ENCODE assay signal across 1 cellular context in genomic region chr11:11849127-11849746, GRCh38.
TF ChIP-seq lines count a peak whose summit lies in the region.

No MANE protein-coding gene starts in this region.

TF ChIP-seq in HepG2, 621 proteins besides CTCF, POLR2A, EP300 and RAD21 (continued from another document and continues in another):
- TF ChIP-seq CREBL2 (CRISPR knock-in tag; IDR thresholded peaks at IDR 0.05; ENCODE audit: borderline replicate concordance) (no peak), KIAA2018 (CRISPR knock-in tag; IDR thresholded peaks at IDR 0.05; ENCODE audit: borderline replicate concordance) (no peak), ZNF605 (CRISPR knock-in tag; IDR thresholded peaks at IDR 0.05) (no peak), CHD2 (IDR thresholded peaks at IDR 0.05; ENCODE audit: low read depth, low read length) (peak; percentile 63; the same call in 1 of the 2 replicates), ZFYVE20 (CRISPR knock-in tag; IDR thresholded peaks at IDR 0.05; ENCODE audit: borderline replicate concordance, low read depth) (no peak), SMC3 (IDR thresholded peaks at IDR 0.05; ENCODE audit: low read length) (peak; percentile 79), HNF4A (CRISPR knock-in tag; IDR thresholded peaks at IDR 0.05) (no peak), ZNF326 (CRISPR knock-in tag; IDR thresholded peaks at IDR 0.05; ENCODE audit: borderline replicate concordance) (no peak), ZNF713 (CRISPR knock-in tag; IDR thresholded peaks at IDR 0.05) (no peak), DMAP1 (CRISPR knock-in tag; IDR thresholded peaks at IDR 0.05) (no peak), MXD4 (CRISPR knock-in tag; IDR thresholded peaks at IDR 0.05) (no peak), NBN (conservative IDR thresholded peaks at IDR 0.05) (no peak), ZBTB25 (CRISPR knock-in tag; IDR thresholded peaks at IDR 0.05) (no peak), EED (CRISPR knock-in tag; IDR thresholded peaks at IDR 0.05) (no peak), HNRNPK (IDR thresholded peaks at IDR 0.05; ENCODE audit: low read depth, low read length, poor library complexity, severe bottlenecking) (no peak), SOX5 (CRISPR knock-in tag; IDR thresholded peaks at IDR 0.05; ENCODE audit: borderline replicate concordance) (no peak), ZBTB7B (CRISPR knock-in tag; IDR thresholded peaks at IDR 0.05) (no peak), ZKSCAN5 (CRISPR knock-in tag; IDR thresholded peaks at IDR 0.05) (no peak), ERF (CRISPR knock-in tag; IDR thresholded peaks at IDR 0.05) (peak; percentile 40; the same call in 1 of the 2 replicates), TERF1 (CRISPR knock-in tag; IDR thresholded peaks at IDR 0.05) (no peak), ZMAT3 (CRISPR knock-in tag; conservative IDR thresholded peaks at IDR 0.05) (no peak), GATAD1 (CRISPR knock-in tag; IDR thresholded peaks at IDR 0.05) (no peak), JUNB (CRISPR knock-in tag; IDR thresholded peaks at IDR 0.05; ENCODE audit: borderline replicate concordance) (no peak), TBX2 (CRISPR knock-in tag; IDR thresholded peaks at IDR 0.05; ENCODE audit: borderline replicate concordance) (no peak), NCOA2 (CRISPR knock-in tag; IDR thresholded peaks at IDR 0.05) (no peak), PRPF4 (IDR thresholded peaks at IDR 0.05; ENCODE audit: low read depth, low read length, poor library complexity, severe bottlenecking) (peak; percentile 93), ZNF788 (CRISPR knock-in tag; IDR thresholded peaks at IDR 0.05; ENCODE audit: borderline replicate concordance) (no peak), SKIL (CRISPR knock-in tag; IDR thresholded peaks at IDR 0.05; ENCODE audit: borderline replicate concordance) (no peak), HDAC2 (CRISPR knock-in tag; IDR thresholded peaks at IDR 0.05) (no peak), GTF2F1 (IDR thresholded peaks at IDR 0.05; ENCODE audit: low read length) (no peak), ZBTB26 (CRISPR knock-in tag; IDR thresholded peaks at IDR 0.05; ENCODE audit: borderline replicate concordance) (no peak), CEBPB (IDR thresholded peaks at IDR 0.05; ENCODE audit: borderline replicate concordance, low read depth, low read length) (peak; percentile 56), FOXO1 (CRISPR knock-in tag; IDR thresholded peaks at IDR 0.05) (no peak), ATAD3A (CRISPR knock-in tag; IDR thresholded peaks at IDR 0.05) (no peak), ZNF281 (CRISPR knock-in tag; IDR thresholded peaks at IDR 0.05; ENCODE audit: borderline replicate concordance) (peak; percentile 97), RCOR2 (CRISPR knock-in tag; IDR thresholded peaks at IDR 0.05) (no peak), CHD4 (IDR thresholded peaks at IDR 0.05; ENCODE audit: borderline replicate concordance, low read length) (no peak), PAF1 (CRISPR knock-in tag; IDR thresholded peaks at IDR 0.05) (no peak), TEAD3 (CRISPR knock-in tag; optimal IDR thresholded peaks at IDR 0.05; ENCODE audit: borderline replicate concordance) (peak; percentile 78), PHF8 (CRISPR knock-in tag; IDR thresholded peaks at IDR 0.05) (no peak), MAZ (IDR thresholded peaks at IDR 0.05; ENCODE audit: borderline replicate concordance, low read depth, low read length) (no peak), MAZ (CRISPR knock-in tag; IDR thresholded peaks at IDR 0.05; ENCODE audit: low read depth) (no peak), ZFP36L2 (CRISPR knock-in tag; IDR thresholded peaks at IDR 0.05) (no peak), KLF15 (CRISPR knock-in tag; IDR thresholded peaks at IDR 0.05; ENCODE audit: borderline replicate concordance) (no peak), GLMP (CRISPR knock-in tag; IDR thresholded peaks at IDR 0.05; ENCODE audit: borderline replicate concordance) (no peak), GATA4 (IDR thresholded peaks at IDR 0.05; ENCODE audit: borderline replicate concordance, low read depth) (no peak), HOXA5 (CRISPR knock-in tag; IDR thresholded peaks at IDR 0.05) (no peak), HDAC1 (CRISPR knock-in tag; IDR thresholded peaks at IDR 0.05) (no peak), SSRP1 (CRISPR knock-in tag; IDR thresholded peaks at IDR 0.05) (no peak), ZBTB14 (CRISPR knock-in tag; IDR thresholded peaks at IDR 0.05) (no peak), KAT8 (CRISPR knock-in tag; IDR thresholded peaks at IDR 0.05) (peak; percentile 51; the same call in 1 of the 2 replicates), ZSCAN20 (CRISPR knock-in tag; IDR thresholded peaks at IDR 0.05; ENCODE audit: borderline replicate concordance) (no peak), CEBPG (CRISPR knock-in tag; IDR thresholded peaks at IDR 0.05) (peak; percentile 61)
